1 cellular context compared by ENCODE assay signal in genomic region chr3:38346584-38347410, GRCh38.
TF ChIP-seq lines count a peak whose summit lies in the region.

XYLB (plus strand) TSS chr3:38346785; CDS start chr3:38346869, 84 bp downstream.

TF ChIP-seq in HEK293, 187 proteins besides CTCF, POLR2A, EP300 and RAD21 (continued from another document and continues in another):
- TF ChIP-seq YY1 (tag by site-specific recombination; IDR thresholded peaks at IDR 0.05) (0 out of 2 replicates have a peak, but pooled peaks have one; percentile 22), ZNF660 (tag by site-specific recombination; IDR thresholded peaks at IDR 0.05) (peak; percentile 3; the same call in 1 of the 2 replicates), GFI1B (tag by site-specific recombination; IDR thresholded peaks at IDR 0.05) (no peak), ZXDB (tag by site-specific recombination; IDR thresholded peaks at IDR 0.05) (peak; percentile 99), ZSCAN18 (tag by site-specific recombination; IDR thresholded peaks at IDR 0.05) (no peak), MYNN (tag by site-specific recombination; IDR thresholded peaks at IDR 0.05; ENCODE audit: borderline replicate concordance) (no peak), ZNF623 (tag by site-specific recombination; IDR thresholded peaks at IDR 0.05) (no peak), SP3 (tag by site-specific recombination; IDR thresholded peaks at IDR 0.05) (peak; percentile 83), ZNF146 (tag by site-specific recombination; IDR thresholded peaks at IDR 0.05) (no peak), ZNF274 (IDR thresholded peaks at IDR 0.05; ENCODE audit: low read length) (no peak), ZNF274 (tag by site-specific recombination; IDR thresholded peaks at IDR 0.05; ENCODE audit: borderline replicate concordance) (no peak), ZNF785 (tag by site-specific recombination; IDR thresholded peaks at IDR 0.05) (no peak), YY2 (tag by site-specific recombination; IDR thresholded peaks at IDR 0.05) (no peak), ZNF843 (tag by site-specific recombination; IDR thresholded peaks at IDR 0.05) (no peak), ZNF514 (tag by site-specific recombination; IDR thresholded peaks at IDR 0.05) (no peak), ZNF23 (tag by site-specific recombination; IDR thresholded peaks at IDR 0.05; ENCODE audit: borderline replicate concordance) (no peak), ZNF639 (tag by site-specific recombination; IDR thresholded peaks at IDR 0.05) (no peak), ZNF677 (tag by site-specific recombination; IDR thresholded peaks at IDR 0.05) (no peak), ZNF558 (tag by site-specific recombination; IDR thresholded peaks at IDR 0.05) (no peak), ZNF37A (tag by site-specific recombination; IDR thresholded peaks at IDR 0.05) (no peak), GLIS1 (tag by site-specific recombination; IDR thresholded peaks at IDR 0.05) (peak; percentile 51; the same call in 1 of the 2 replicates), ZNF747 (tag by site-specific recombination; IDR thresholded peaks at IDR 0.05) (no peak), ZNF341 (tag by site-specific recombination; IDR thresholded peaks at IDR 0.05; ENCODE audit: low read depth) (no peak), ZSCAN23 (tag by site-specific recombination; IDR thresholded peaks at IDR 0.05) (no peak), KLF7 (tag by site-specific recombination; IDR thresholded peaks at IDR 0.05; ENCODE audit: borderline replicate concordance) (no peak), KLF16 (tag by site-specific recombination; IDR thresholded peaks at IDR 0.05) (peak; percentile 82), ZFP69B (tag by site-specific recombination; IDR thresholded peaks at IDR 0.05) (peak; percentile 71; the same call in 1 of the 2 replicates), ZNF175 (tag by site-specific recombination; IDR thresholded peaks at IDR 0.05) (no peak), HIC1 (tag by site-specific recombination; IDR thresholded peaks at IDR 0.05) (peak; percentile 21; the same call in 1 of the 2 replicates), ZNF423 (tag by site-specific recombination; IDR thresholded peaks at IDR 0.05) (no peak), ZNF664 (tag by site-specific recombination; IDR thresholded peaks at IDR 0.05) (no peak), ZNF324 (tag by site-specific recombination; IDR thresholded peaks at IDR 0.05) (peak; percentile 60; the same call in 1 of the 2 replicates), ZBTB44 (tag by site-specific recombination; IDR thresholded peaks at IDR 0.05) (no peak), RBAK (tag by site-specific recombination; IDR thresholded peaks at IDR 0.05) (no peak), SCRT1 (tag by site-specific recombination; IDR thresholded peaks at IDR 0.05; ENCODE audit: borderline replicate concordance) (no peak), GLIS2 (tag by site-specific recombination; IDR thresholded peaks at IDR 0.05) (peak; percentile 83)
- TF ChIP-seq, protein P1, sequence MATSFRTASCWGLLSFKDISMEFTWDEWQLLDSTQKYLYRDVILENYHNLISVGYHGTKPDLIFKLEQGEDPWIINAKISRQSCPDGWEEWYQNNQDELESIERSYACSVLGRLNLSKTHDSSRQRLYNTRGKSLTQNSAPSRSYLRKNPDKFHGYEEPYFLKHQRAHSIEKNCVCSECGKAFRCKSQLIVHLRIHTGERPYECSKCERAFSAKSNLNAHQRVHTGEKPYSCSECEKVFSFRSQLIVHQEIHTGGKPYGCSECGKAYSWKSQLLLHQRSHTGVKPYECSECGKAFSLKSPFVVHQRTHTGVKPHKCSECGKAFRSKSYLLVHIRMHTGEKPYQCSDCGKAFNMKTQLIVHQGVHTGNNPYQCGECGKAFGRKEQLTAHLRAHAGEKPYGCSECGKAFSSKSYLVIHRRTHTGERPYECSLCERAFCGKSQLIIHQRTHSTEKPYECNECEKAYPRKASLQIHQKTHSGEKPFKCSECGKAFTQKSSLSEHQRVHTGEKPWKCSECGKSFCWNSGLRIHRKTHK (tag by site-specific recombination; IDR thresholded peaks at IDR 0.05): no peak
- TF ChIP-seq, protein P2, sequence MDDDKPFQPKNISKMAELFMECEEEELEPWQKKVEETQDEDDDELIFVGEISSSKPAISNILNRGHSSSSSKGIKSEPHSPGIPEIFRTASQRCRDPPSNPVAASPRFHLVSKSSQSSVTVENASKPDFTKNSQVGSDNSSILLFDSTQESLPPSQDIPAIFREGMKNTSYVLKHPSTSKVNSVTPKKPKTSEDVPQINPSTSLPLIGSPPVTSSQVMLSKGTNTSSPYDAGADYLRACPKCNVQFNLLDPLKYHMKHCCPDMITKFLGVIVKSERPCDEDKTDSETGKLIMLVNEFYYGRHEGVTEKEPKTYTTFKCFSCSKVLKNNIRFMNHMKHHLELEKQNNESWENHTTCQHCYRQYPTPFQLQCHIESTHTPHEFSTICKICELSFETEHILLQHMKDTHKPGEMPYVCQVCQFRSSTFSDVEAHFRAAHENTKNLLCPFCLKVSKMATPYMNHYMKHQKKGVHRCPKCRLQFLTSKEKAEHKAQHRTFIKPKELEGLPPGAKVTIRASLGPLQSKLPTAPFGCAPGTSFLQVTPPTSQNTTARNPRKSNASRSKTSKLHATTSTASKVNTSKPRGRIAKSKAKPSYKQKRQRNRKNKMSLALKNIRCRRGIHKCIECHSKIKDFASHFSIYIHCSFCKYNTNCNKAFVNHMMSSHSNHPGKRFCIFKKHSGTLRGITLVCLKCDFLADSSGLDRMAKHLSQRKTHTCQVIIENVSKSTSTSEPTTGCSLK (tag by site-specific recombination; IDR thresholded peaks at IDR 0.05): no peak
- TF ChIP-seq, protein P3, sequence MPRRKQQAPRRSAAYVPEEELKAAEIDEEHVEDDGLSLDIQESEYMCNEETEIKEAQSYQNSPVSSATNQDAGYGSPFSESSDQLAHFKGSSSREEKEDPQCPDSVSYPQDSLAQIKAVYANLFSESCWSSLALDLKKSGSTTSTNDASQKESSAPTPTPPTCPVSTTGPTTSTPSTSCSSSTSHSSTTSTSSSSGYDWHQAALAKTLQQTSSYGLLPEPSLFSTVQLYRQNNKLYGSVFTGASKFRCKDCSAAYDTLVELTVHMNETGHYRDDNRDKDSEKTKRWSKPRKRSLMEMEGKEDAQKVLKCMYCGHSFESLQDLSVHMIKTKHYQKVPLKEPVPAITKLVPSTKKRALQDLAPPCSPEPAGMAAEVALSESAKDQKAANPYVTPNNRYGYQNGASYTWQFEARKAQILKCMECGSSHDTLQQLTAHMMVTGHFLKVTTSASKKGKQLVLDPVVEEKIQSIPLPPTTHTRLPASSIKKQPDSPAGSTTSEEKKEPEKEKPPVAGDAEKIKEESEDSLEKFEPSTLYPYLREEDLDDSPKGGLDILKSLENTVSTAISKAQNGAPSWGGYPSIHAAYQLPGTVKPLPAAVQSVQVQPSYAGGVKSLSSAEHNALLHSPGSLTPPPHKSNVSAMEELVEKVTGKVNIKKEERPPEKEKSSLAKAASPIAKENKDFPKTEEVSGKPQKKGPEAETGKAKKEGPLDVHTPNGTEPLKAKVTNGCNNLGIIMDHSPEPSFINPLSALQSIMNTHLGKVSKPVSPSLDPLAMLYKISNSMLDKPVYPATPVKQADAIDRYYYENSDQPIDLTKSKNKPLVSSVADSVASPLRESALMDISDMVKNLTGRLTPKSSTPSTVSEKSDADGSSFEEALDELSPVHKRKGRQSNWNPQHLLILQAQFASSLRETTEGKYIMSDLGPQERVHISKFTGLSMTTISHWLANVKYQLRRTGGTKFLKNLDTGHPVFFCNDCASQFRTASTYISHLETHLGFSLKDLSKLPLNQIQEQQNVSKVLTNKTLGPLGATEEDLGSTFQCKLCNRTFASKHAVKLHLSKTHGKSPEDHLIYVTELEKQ (tag by site-specific recombination; IDR thresholded peaks at IDR 0.05; ENCODE audit: borderline replicate concordance): no peak; the same call in 1 of the 2 replicates
- TF ChIP-seq, protein P4, sequence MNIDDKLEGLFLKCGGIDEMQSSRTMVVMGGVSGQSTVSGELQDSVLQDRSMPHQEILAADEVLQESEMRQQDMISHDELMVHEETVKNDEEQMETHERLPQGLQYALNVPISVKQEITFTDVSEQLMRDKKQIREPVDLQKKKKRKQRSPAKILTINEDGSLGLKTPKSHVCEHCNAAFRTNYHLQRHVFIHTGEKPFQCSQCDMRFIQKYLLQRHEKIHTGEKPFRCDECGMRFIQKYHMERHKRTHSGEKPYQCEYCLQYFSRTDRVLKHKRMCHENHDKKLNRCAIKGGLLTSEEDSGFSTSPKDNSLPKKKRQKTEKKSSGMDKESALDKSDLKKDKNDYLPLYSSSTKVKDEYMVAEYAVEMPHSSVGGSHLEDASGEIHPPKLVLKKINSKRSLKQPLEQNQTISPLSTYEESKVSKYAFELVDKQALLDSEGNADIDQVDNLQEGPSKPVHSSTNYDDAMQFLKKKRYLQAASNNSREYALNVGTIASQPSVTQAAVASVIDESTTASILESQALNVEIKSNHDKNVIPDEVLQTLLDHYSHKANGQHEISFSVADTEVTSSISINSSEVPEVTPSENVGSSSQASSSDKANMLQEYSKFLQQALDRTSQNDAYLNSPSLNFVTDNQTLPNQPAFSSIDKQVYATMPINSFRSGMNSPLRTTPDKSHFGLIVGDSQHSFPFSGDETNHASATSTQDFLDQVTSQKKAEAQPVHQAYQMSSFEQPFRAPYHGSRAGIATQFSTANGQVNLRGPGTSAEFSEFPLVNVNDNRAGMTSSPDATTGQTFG (tag by site-specific recombination; IDR thresholded peaks at IDR 0.05; ENCODE audit: borderline replicate concordance): no peak
- TF ChIP-seq, protein P5, sequence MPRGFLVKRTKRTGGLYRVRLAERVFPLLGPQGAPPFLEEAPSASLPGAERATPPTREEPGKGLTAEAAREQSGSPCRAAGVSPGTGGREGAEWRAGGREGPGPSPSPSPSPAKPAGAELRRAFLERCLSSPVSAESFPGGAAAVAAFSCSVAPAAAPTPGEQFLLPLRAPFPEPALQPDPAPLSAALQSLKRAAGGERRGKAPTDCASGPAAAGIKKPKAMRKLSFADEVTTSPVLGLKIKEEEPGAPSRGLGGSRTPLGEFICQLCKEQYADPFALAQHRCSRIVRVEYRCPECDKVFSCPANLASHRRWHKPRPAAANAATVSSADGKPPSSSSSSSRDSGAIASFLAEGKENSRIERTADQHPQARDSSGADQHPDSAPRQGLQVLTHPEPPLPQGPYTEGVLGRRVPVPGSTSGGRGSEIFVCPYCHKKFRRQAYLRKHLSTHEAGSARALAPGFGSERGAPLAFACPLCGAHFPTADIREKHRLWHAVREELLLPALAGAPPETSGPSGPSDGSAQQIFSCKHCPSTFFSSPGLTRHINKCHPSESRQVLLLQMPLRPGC (tag by site-specific recombination; IDR thresholded peaks at IDR 0.05): no peak
- TF ChIP-seq, protein P6, sequence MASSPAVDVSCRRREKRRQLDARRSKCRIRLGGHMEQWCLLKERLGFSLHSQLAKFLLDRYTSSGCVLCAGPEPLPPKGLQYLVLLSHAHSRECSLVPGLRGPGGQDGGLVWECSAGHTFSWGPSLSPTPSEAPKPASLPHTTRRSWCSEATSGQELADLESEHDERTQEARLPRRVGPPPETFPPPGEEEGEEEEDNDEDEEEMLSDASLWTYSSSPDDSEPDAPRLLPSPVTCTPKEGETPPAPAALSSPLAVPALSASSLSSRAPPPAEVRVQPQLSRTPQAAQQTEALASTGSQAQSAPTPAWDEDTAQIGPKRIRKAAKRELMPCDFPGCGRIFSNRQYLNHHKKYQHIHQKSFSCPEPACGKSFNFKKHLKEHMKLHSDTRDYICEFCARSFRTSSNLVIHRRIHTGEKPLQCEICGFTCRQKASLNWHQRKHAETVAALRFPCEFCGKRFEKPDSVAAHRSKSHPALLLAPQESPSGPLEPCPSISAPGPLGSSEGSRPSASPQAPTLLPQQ (tag by site-specific recombination; IDR thresholded peaks at IDR 0.05): peak; percentile 79
